Comparison of ENCODE assay signal across 18 cellular contexts in genomic region chr14:94377866-94378470, GRCh38. TPM values are rescaled to one million over a fixed set of nuclear protein-coding genes. Genes with fewer than 3 reads are reported as not detected.
DNase-seq lines count a peak whose midpoint lies in the region; ATAC-seq, FAIRE-seq and TF ChIP-seq lines count a peak whose summit lies in the region.
"Had no signal": no experiment of that assay in that cellular context is flagged by ENCODE, and none has a peak within 500 bp of the region (broad histone marks: within the 10 kb centered on the region; RNA-seq: fewer than 3 reads in every experiment).

No MANE protein-coding gene starts in this region.

- TF ChIP-seq EP300 in H1 (IDR thresholded peaks at IDR 0.05; ENCODE audit: borderline replicate concordance in 1 of 2, low read depth in 2 of 2, low read length in 2 of 2) (no peak), sigmoid colon (IDR thresholded peaks at IDR 0.05) (no peak)

- TF ChIP-seq POLR2A in H1 (IDR thresholded peaks at IDR 0.05; ENCODE audit: control extremely low read depth in 1 of 2, low read depth in 2 of 2, low read length in 2 of 2) (no peak), sigmoid colon (IDR thresholded peaks at IDR 0.05) (no peak)

- H3K4me1 Mint-ChIP-seq in activated CD4-positive, alpha-beta T cell treated with anti-CD3 and anti-CD28 coated beads for 36 hours = peaks cover 40% of the 10 kb centered on the region
- no peaks in the 10 kb centered on the region for H3K4me1 Mint-ChIP-seq in immature natural killer cell
- H3K4me1 Mint-ChIP-seq: CD4-positive, CD25-positive, alpha-beta regulatory T cell had no signal

- 0 out of 2 replicates have a peak overlapping the region, but pooled peaks have one; percentile 13 for H2BK15ac ChIP-seq in H1 (ENCODE audit: low read length)

- H4K20me1 ChIP-seq in H1 (replicated peaks in 1 of 2; ENCODE audit: control insufficient read depth in 1 of 2, insufficient read depth in 2 of 2, low read length in 2 of 2) = no peaks in the 10 kb centered on the region
- H4K20me1 ChIP-seq: BLaER1 had no signal

- intact Hi-C loops in activated CD4-positive, alpha-beta T cell treated with anti-CD3 and anti-CD28 coated beads for 36 hours (cut with DNase I, micrococcal nuclease) = no loop called here
- intact Hi-C loops in sigmoid colon (cut with DNase I) = no loop called here

- TF ChIP-seq CTCF in H1 (IDR thresholded peaks at IDR 0.05; ENCODE audit: control extremely low read depth in 1 of 3, insufficient read depth in 1 of 3, low read depth in 1 of 3, low read length in 3 of 3) (no peak), liver (IDR thresholded peaks at IDR 0.05; ENCODE audit: low read depth, low read length, missing input control) (no peak), sigmoid colon (IDR thresholded peaks at IDR 0.05) (no peak)

- no peak for ATAC-seq in activated CD4-positive, alpha-beta T cell treated with anti-CD3 and anti-CD28 coated beads for 36 hours
- no peak for ATAC-seq in HG03196 (IDR thresholded peaks at IDR 0.05; ENCODE audit: unreplicated experiment)
- ATAC-seq: GM12878 had no signal

- H3K36me3 ChIP-seq in H1 (ENCODE audit: control insufficient read depth in 2 of 4, insufficient read depth in 4 of 4, low read length in 3 of 4) (no peaks in the 10 kb centered on the region), liver (ENCODE audit: control insufficient read depth in 4 of 4, insufficient read depth in 3 of 4, low read depth in 1 of 4, low read length in 3 of 4) (peaks cover 3 to 31% (median 17%) of the 10 kb centered on the region in 4 donors), sigmoid colon (no peaks in the 10 kb centered on the region), small intestine (ENCODE audit: control insufficient read depth in 2 of 2, insufficient read depth in 2 of 2, low read length in 2 of 2) (no peaks in the 10 kb centered on the region)
- H3K36me3 ChIP-seq: BLaER1 had no signal

- no peak overlapping the region for H2BK20ac ChIP-seq in H1 (ENCODE audit: low read length)

- H2BK12ac ChIP-seq in H1 (ENCODE audit: low read depth, low read length) = no peak overlapping the region

- H3K14ac ChIP-seq in H1 (ENCODE audit: insufficient read length) = no peak overlapping the region

- no peak overlapping the region for H2BK120ac ChIP-seq in H1 (replicated peaks; ENCODE audit: low read depth, low read length)

- POLR2A ChIA-PET in activated CD4-positive, alpha-beta T cell treated with anti-CD3 and anti-CD28 coated beads for 36 hours (lab: Charles Lee) = interaction anchor here (1.7 kb wide), 1 partner anchor 32 kb away, joined by 11 read pairs; no protein-coding TSS in a partner anchor
- POLR2A ChIA-PET in H1 (lab: Charles Lee; ENCODE audit: partially characterized antibody) = no interaction called here

- peaks cover 33% of the 10 kb centered on the region for H3K36me3 Mint-ChIP-seq in activated CD4-positive, alpha-beta T cell treated with anti-CD3 and anti-CD28 coated beads for 36 hours (ENCODE audit: low read depth)
- no peaks in the 10 kb centered on the region for H3K36me3 Mint-ChIP-seq in immature natural killer cell
- H3K36me3 Mint-ChIP-seq: CD4-positive, CD25-positive, alpha-beta regulatory T cell had no signal

- H3K4me3 ChIP-seq in H1 (ENCODE audit: extremely low read depth in 1 of 4, insufficient read depth in 2 of 4, low read depth in 3 of 4, low read length in 4 of 4) = no peak overlapping the region
- H3K4me3 ChIP-seq in liver (ENCODE audit: low read depth in 1 of 3, low read length in 3 of 3) = no peak overlapping the region
- no peak overlapping the region for H3K4me3 ChIP-seq in sigmoid colon
- H3K4me3 ChIP-seq in small intestine (ENCODE audit: low read depth in 1 of 2, low read length in 2 of 2) = no peak overlapping the region
- H3K4me3 ChIP-seq: BLaER1, GM12878 had no signal

- H3K4me1 ChIP-seq in H1 (replicated peaks in 1 of 4; ENCODE audit: control insufficient read depth in 3 of 4, insufficient read depth in 4 of 4, low read length in 3 of 4) (peaks cover 7 to 11% (median 8%) of the 10 kb centered on the region in 4 experiments), liver (ENCODE audit: control insufficient read depth in 4 of 4, insufficient read depth in 4 of 4, low read length in 3 of 4) (peaks cover 0 to 4% (median 0%) of the 10 kb centered on the region in 4 donors), sigmoid colon (no peaks in the 10 kb centered on the region), small intestine (ENCODE audit: control insufficient read depth in 2 of 2, insufficient read depth in 1 of 2, low read depth in 1 of 2, low read length in 1 of 2) (no peaks in the 10 kb centered on the region)

- TF ChIP-seq RAD21 in H1 (IDR thresholded peaks at IDR 0.05 in 1 of 2, conservative IDR thresholded peaks at IDR 0.05 in 1 of 2; ENCODE audit: low read depth in 2 of 2, low read length in 2 of 2) = no peak
- TF ChIP-seq RAD21 in liver (IDR thresholded peaks at IDR 0.05) = no peak

- no peak overlapping the region for H3K56ac ChIP-seq in H1 (replicated peaks; ENCODE audit: insufficient read length, low read depth, low read length)

- H4K5ac ChIP-seq in H1 (ENCODE audit: insufficient read length, low read depth, low read length) = no peak overlapping the region

- H3K23ac ChIP-seq in H1 (ENCODE audit: insufficient read length) = no peak overlapping the region

- H3K27ac ChIP-seq in H1 (ENCODE audit: low read depth, low read length) (no peak overlapping the region), liver (ENCODE audit: low read depth in 1 of 2, low read length in 2 of 2) (peak overlapping the region; percentile 10 to 71), sigmoid colon (no peak overlapping the region), small intestine (ENCODE audit: low read depth in 1 of 2, low read length in 1 of 2) (no peak overlapping the region)
- H3K27ac ChIP-seq: BLaER1 had no signal

- peak overlapping the region; percentile 56 for H3K27ac Mint-ChIP-seq in activated CD4-positive, alpha-beta T cell treated with anti-CD3 and anti-CD28 coated beads for 36 hours
- H3K27ac Mint-ChIP-seq in immature natural killer cell = no peak overlapping the region
- H3K27ac Mint-ChIP-seq: CD4-positive, CD25-positive, alpha-beta regulatory T cell; H9 had no signal

- CTCF ChIA-PET in activated CD4-positive, alpha-beta T cell treated with anti-CD3 and anti-CD28 coated beads for 36 hours (lab: Charles Lee) = no interaction called here
- CTCF ChIA-PET in H1 (lab: Charles Lee; ENCODE audit: partially characterized antibody) = interaction anchor here (0.7 to 1.0 kb wide), 2 partner anchors 10 to 12 kb away, joined by 3 read pairs; partner anchors contain the start of gene SERPINA1

- H3K79me1 ChIP-seq in H1 (ENCODE audit: low read depth, low read length) = no peaks in the 10 kb centered on the region

- H3K9me3 Mint-ChIP-seq in activated CD4-positive, alpha-beta T cell treated with anti-CD3 and anti-CD28 coated beads for 36 hours (ENCODE audit: low read depth) = no peaks in the 10 kb centered on the region
- no peaks in the 10 kb centered on the region for H3K9me3 Mint-ChIP-seq in immature natural killer cell
- H3K9me3 Mint-ChIP-seq: CD4-positive, CD25-positive, alpha-beta regulatory T cell; H9 had no signal

- H3K4me3 Mint-ChIP-seq in activated CD4-positive, alpha-beta T cell treated with anti-CD3 and anti-CD28 coated beads for 36 hours = no peak overlapping the region
- no peak overlapping the region for H3K4me3 Mint-ChIP-seq in immature natural killer cell
- H3K4me3 Mint-ChIP-seq: CD4-positive, CD25-positive, alpha-beta regulatory T cell; H9 had no signal

- H3K4ac ChIP-seq in H1 (replicated peaks; ENCODE audit: insufficient read length, low read depth, low read length) = no peak overlapping the region

- DNase-seq in activated CD4-positive, alpha-beta T cell treated with anti-CD3 and anti-CD28 coated beads for 36 hours = no peak
- DNase-seq in activated CD4-positive, alpha-beta T cell treated with anti-CD3 and anti-CD28 coated beads, Interleukin-2, amount 50 U/mL, for 1 hour = no peak
- no peak for DNase-seq in H1 (ENCODE audit: low read depth in 1 of 2, low spot score in 2 of 2)
- peak; percentile 36 for DNase-seq in sigmoid colon
- DNase-seq in small intestine = no peak
- DNase-seq in immature natural killer cell = no peak
- DNase-seq: 8988T; AML-193; CD4-positive, CD25-positive, alpha-beta regulatory T cell; DMS79; H9 had no signal

- H4K8ac ChIP-seq in H1 (ENCODE audit: extremely low read depth, insufficient read depth, low read length) = no peak overlapping the region; the same call in 1 of the 2 replicates

- no peak overlapping the region for H2AK5ac ChIP-seq in H1 (ENCODE audit: low read depth, low read length)

- H3K27me3 Mint-ChIP-seq in activated CD4-positive, alpha-beta T cell treated with anti-CD3 and anti-CD28 coated beads for 36 hours = no peaks in the 10 kb centered on the region
- peaks cover 0 to 3% (median 2%) of the 10 kb centered on the region in 3 donors for H3K27me3 Mint-ChIP-seq in immature natural killer cell (ENCODE audit: low read depth in 3 of 3)
- H3K27me3 Mint-ChIP-seq: CD4-positive, CD25-positive, alpha-beta regulatory T cell had no signal

- H3K9ac ChIP-seq in H1 (replicated peaks in 1 of 4; ENCODE audit: extremely low read depth in 1 of 4, low read depth in 3 of 4, low read length in 3 of 4) (no peak overlapping the region), liver (ENCODE audit: low read depth in 1 of 2, low read length in 2 of 2) (no peak overlapping the region)
- H3K9ac ChIP-seq: BLaER1 had no signal

- FAIRE-seq in H1 (lab: Jason Lieb, UNC) (no peak), small intestine (lab: Jason Lieb, UNC) (no peak)
- FAIRE-seq: GM12878, GM18507, HTR-8/SVneo had no signal

- H3K18ac ChIP-seq in H1 (ENCODE audit: extremely low read depth, low read length) = no peak overlapping the region

- H3K23me2 ChIP-seq in H1 (ENCODE audit: low read depth, low read length) = no peaks in the 10 kb centered on the region

- H3K9me3 ChIP-seq in H1 (ENCODE audit: insufficient read depth in 2 of 2, low read depth in 1 of 2, low read length in 1 of 2) (no peaks in the 10 kb centered on the region), liver (ENCODE audit: control insufficient read depth in 4 of 4, low read length in 3 of 4) (no peaks in the 10 kb centered on the region), sigmoid colon (no peaks in the 10 kb centered on the region), small intestine (ENCODE audit: control insufficient read depth, low read depth) (no peaks in the 10 kb centered on the region)
- H3K9me3 ChIP-seq: BLaER1 had no signal

- H2AFZ ChIP-seq in H1 (ENCODE audit: low read length) = no peak overlapping the region

- H3K27me3 ChIP-seq in H1 (replicated peaks in 1 of 4; ENCODE audit: control insufficient read depth in 3 of 4, extremely low read depth in 1 of 4, insufficient read depth in 3 of 4, low read length in 3 of 4) (no peaks in the 10 kb centered on the region), liver (ENCODE audit: control insufficient read depth in 4 of 4, insufficient read depth in 4 of 4, low read length in 3 of 4) (no peaks in the 10 kb centered on the region), sigmoid colon (no peaks in the 10 kb centered on the region), small intestine (ENCODE audit: control insufficient read depth in 2 of 2, insufficient read depth in 2 of 2, low read length in 2 of 2) (no peaks in the 10 kb centered on the region)
- H3K27me3 ChIP-seq: BLaER1 had no signal

- no peaks in the 10 kb centered on the region for H3K79me2 ChIP-seq in H1 (ENCODE audit: control insufficient read depth in 1 of 2, insufficient read depth in 2 of 2, low read length in 2 of 2)

- H3K4me2 ChIP-seq in H1 (ENCODE audit: insufficient read depth in 1 of 2, low read depth in 2 of 2, low read length in 2 of 2) = no peak overlapping the region
- H3K4me2 ChIP-seq: BLaER1 had no signal

- WGBS in H1 (ENCODE audit: extremely low coverage in 1 of 2, insufficient coverage in 1 of 2, insufficient read length in 1 of 2, insufficient replicate concordance in 2 of 2, low coverage in 1 of 2, low lambda C conversion rate in 2 of 2, missing lambda C conversion rate in 1 of 2), 2 experiments = 91% methylated on average over 6 of the region's 6 CpGs; no CpG with 5 or more reads in 1 of the 2 experiments
- WGBS in liver = 64% methylated on average over 6 of the region's 6 CpGs
- WGBS in sigmoid colon, 2 donors = 89% methylated on average over 6 of the region's 6 CpGs
- 85 to 91% (median 85%) methylated on average over 6 of the region's 6 CpGs for WGBS in small intestine, 3 donors

- H2BK5ac ChIP-seq in H1 (ENCODE audit: low read depth, low read length) = no peak overlapping the region

- no peak overlapping the region for H4K91ac ChIP-seq in H1 (replicated peaks; ENCODE audit: insufficient read length, low read length)

RNA-seq across cellular contexts. Expression of gene SERPINA1, which starts 10.4 kb away (rescaled TPM):
- 100 to 1,000 TPM; 102 to 140 TPM for total RNA-seq in activated CD4-positive, alpha-beta T cell treated with anti-CD3 and anti-CD28 coated beads for 36 hours
- not detected in 2 replicates for total RNA-seq in H1 (2021; fragmentation: NEBNext Ultra II Directional; extraction: Animal tissue kit (Norgen Biotek cat#: 25700))
- polyA plus RNA-seq in H1 (2011; rRNA removed) = 0.06 and 0.08 TPM in 2 replicates
- 0.70 TPM for polyA plus RNA-seq in H1 (2011; cell fraction: cytosol; rRNA removed)
- polyA plus RNA-seq in H1 (2011; cell fraction: nucleus; rRNA removed) = not detected
- polyA plus RNA-seq in H1 (2012, experiment 1 of 2) = 0.15 to 0.18 TPM (median 0.16 TPM) in 3 of 4 replicates, not detected in the other
- polyA plus RNA-seq in H1 (2012, experiment 2 of 2) = 0.22 TPM
- polyA plus RNA-seq in H1 (2013, experiment 1 of 2) = 0.08 TPM
- 0.11 TPM for polyA plus RNA-seq in H1 (2013, experiment 2 of 2)
- 0.95 TPM in 1 of 2 replicates, not detected in the other for polyA minus RNA-seq in H1 (2011; rRNA and poly(A)+ RNA removed)
- polyA minus RNA-seq in H1 (2011; cell fraction: cytosol; rRNA and poly(A)+ RNA removed) = not detected
- not detected for polyA minus RNA-seq in H1 (2011; cell fraction: nucleus; rRNA and poly(A)+ RNA removed)
- over 10,000 TPM; 10,220 to 22,719 TPM for total RNA-seq in liver
- over 10,000 TPM; 28,447 to 47,972 TPM for polyA plus RNA-seq in liver
- total RNA-seq in sigmoid colon = 10 to 100 TPM in 1 of 4 donors, 1 to 10 TPM in 3; 1.9 to 26.6 (median 5.8) TPM
- 100 to 1,000 TPM; 103 to 134 (median 103) TPM for polyA plus RNA-seq in sigmoid colon
- polyA plus RNA-seq in small intestine = 100 to 1,000 TPM; 204 to 389 (median 272) TPM
- polyA plus RNA-seq in immature natural killer cell = 1 to 10 TPM; 1.7 to 5.5 (median 3.0) TPM
- total RNA-seq: CD4-positive, CD25-positive, alpha-beta regulatory T cell; G401; H9 had no signal

RNA-seq across cellular contexts. Expression of gene SERPINA2, which starts 11.5 kb away (rescaled TPM):
- total RNA-seq in activated CD4-positive, alpha-beta T cell treated with anti-CD3 and anti-CD28 coated beads for 36 hours = not detected
- not detected in 2 replicates for total RNA-seq in H1 (2021; fragmentation: NEBNext Ultra II Directional; extraction: Animal tissue kit (Norgen Biotek cat#: 25700))
- polyA plus RNA-seq in H1 (2011; rRNA removed) = not detected in 2 replicates
- polyA plus RNA-seq in H1 (2011; cell fraction: cytosol; rRNA removed) = not detected
- not detected for polyA plus RNA-seq in H1 (2011; cell fraction: nucleus; rRNA removed)
- polyA plus RNA-seq in H1 (2012, experiment 1 of 2) = not detected in 4 replicates
- not detected for polyA plus RNA-seq in H1 (2012, experiment 2 of 2)
- not detected for polyA plus RNA-seq in H1 (2013, experiment 1 of 2)
- polyA plus RNA-seq in H1 (2013, experiment 2 of 2) = not detected
- not detected in 2 replicates for polyA minus RNA-seq in H1 (2011; rRNA and poly(A)+ RNA removed)
- polyA minus RNA-seq in H1 (2011; cell fraction: cytosol; rRNA and poly(A)+ RNA removed) = not detected
- polyA minus RNA-seq in H1 (2011; cell fraction: nucleus; rRNA and poly(A)+ RNA removed) = not detected
- not detected for total RNA-seq in liver
- not detected for polyA plus RNA-seq in liver
- not detected for total RNA-seq in sigmoid colon
- polyA plus RNA-seq in sigmoid colon = not detected
- polyA plus RNA-seq in small intestine = not detected
- polyA plus RNA-seq in immature natural killer cell = not detected
- total RNA-seq: CD4-positive, CD25-positive, alpha-beta regulatory T cell; G401; GM12878; H9 had no signal
- polyA plus RNA-seq: CD4-positive, CD25-positive, alpha-beta regulatory T cell; GM12878 had no signal

RNA-seq across cellular contexts. Expression of gene SERPINA6, which starts 54.8 kb away (rescaled TPM):
- not detected for total RNA-seq in activated CD4-positive, alpha-beta T cell treated with anti-CD3 and anti-CD28 coated beads for 36 hours
- not detected in 2 replicates for total RNA-seq in H1 (2021; fragmentation: NEBNext Ultra II Directional; extraction: Animal tissue kit (Norgen Biotek cat#: 25700))
- polyA plus RNA-seq in H1 (2011; rRNA removed) (not detected in 2 replicates), liver (100 to 1,000 TPM; 327 to 357 TPM), sigmoid colon (1 to 10 TPM in 1 of 3 donors, not detected in 2; 2.0 TPM), small intestine (under 1 TPM in 1 of 3 donors, not detected in 2; 0.07 TPM), immature natural killer cell (not detected)
- not detected for polyA plus RNA-seq in H1 (2011; cell fraction: cytosol; rRNA removed)
- polyA plus RNA-seq in H1 (2011; cell fraction: nucleus; rRNA removed) = not detected
- not detected in 4 replicates for polyA plus RNA-seq in H1 (2012, experiment 1 of 2)
- not detected for polyA plus RNA-seq in H1 (2012, experiment 2 of 2)
- not detected for polyA plus RNA-seq in H1 (2013, experiment 1 of 2)
- not detected for polyA plus RNA-seq in H1 (2013, experiment 2 of 2)
- not detected in 2 replicates for polyA minus RNA-seq in H1 (2011; rRNA and poly(A)+ RNA removed)
- polyA minus RNA-seq in H1 (2011; cell fraction: cytosol; rRNA and poly(A)+ RNA removed) = not detected
- polyA minus RNA-seq in H1 (2011; cell fraction: nucleus; rRNA and poly(A)+ RNA removed) = not detected
- total RNA-seq in liver (100 to 1,000 TPM; 188 to 330 TPM), sigmoid colon (not detected)
- total RNA-seq: CD4-positive, CD25-positive, alpha-beta regulatory T cell; G401; H9 had no signal
- polyA plus RNA-seq: CD4-positive, CD25-positive, alpha-beta regulatory T cell had no signal

Comparison
In these comparisons a context has a peak if more than half of its experiments do, and no peak if none do; other contexts are left out.
1. H3K27ac ChIP-seq: peak in liver (2 of 2); none in H1 (single experiment), sigmoid colon (0 of 4) and small intestine (0 of 2).
2. RNA of gene SERPINA1, which starts 10.4 kb away (polyA plus RNA-seq): 28,447 to 47,972 TPM in liver; 204 to 389 TPM in small intestine, 103 to 134 TPM in sigmoid colon, 1.7 to 5.5 TPM in immature natural killer cell and 0.06 to 0.70 TPM in H1; every median in the first group is over 10 times any median in the second.
3. RNA of gene SERPINA6, which starts 54.8 kb away (polyA plus RNA-seq): 327 to 357 TPM in liver; 2.0 TPM in sigmoid colon, not detected in H1, 0.07 TPM in small intestine and not detected in immature natural killer cell; every median in the first group is over 100 times any median in the second.